ENCODE assay signal across 17 cellular contexts in genomic region chr9:70011366-70011765, GRCh38. TPM values are rescaled to one million over a fixed set of nuclear protein-coding genes. Genes with fewer than 3 reads are reported as not detected.
"Had no signal": no experiment of that assay in that cellular context is flagged by ENCODE, and none has a peak within 500 bp of the region (broad histone marks: within the 10 kb centered on the region; RNA-seq: fewer than 3 reads in every experiment).

No MANE protein-coding gene starts in this region.

- H3K36me3 ChIP-seq: brain microvascular endothelial cell, ovary had no signal

- H3K9me3 Mint-ChIP-seq: activated CD4-positive, alpha-beta T cell treated with anti-CD3 and anti-CD28 coated beads, Interleukin-2, amount 10 ng/mL, durations not matched to agents 24 days and 14 days; naive thymus-derived CD4-positive, alpha-beta T cell; T-helper 2 cell treated with Interferon-gamma antibody and Interleukin-4, amounts not matched to agents 5 μg/mL and 100 μg/mL, for 36 hours had no signal

- H3K9me3 ChIP-seq: ovary had no signal

- DNase-seq: activated CD4-positive, alpha-beta T cell treated with anti-CD3 and anti-CD28 coated beads, Interleukin-2, amount 10 ng/mL, durations not matched to agents 24 days and 14 days; activated CD4-positive, CD25-positive, alpha-beta regulatory T cell; activated CD8-positive, alpha-beta memory T cell treated with anti-CD3 and anti-CD28 coated beads, Interleukin-2, amount 50 U/mL, for 4 hours; activated CD8-positive, alpha-beta T cell treated with anti-CD3 and anti-CD28 coated beads, Interleukin-2, amount 10 ng/mL, durations not matched to agents 7 days and 5 days; activated naive CD8-positive, alpha-beta T cell treated with anti-CD3 and anti-CD28 coated beads for 36 hours; brain microvascular endothelial cell; cortex of kidney; effector memory CD4-positive, alpha-beta T cell; foreskin melanocyte; head of caudate nucleus; naive thymus-derived CD4-positive, alpha-beta T cell; ovary; stimulated activated CD4-positive, alpha-beta T cell treated with anti-CD3 and anti-CD28 coated beads, Interleukin-1b, Interleukin-23, amount 100 ng/mL, for 48 hours had no signal

- H3K27me3 ChIP-seq: brain microvascular endothelial cell, ovary had no signal

- H3K4me1 Mint-ChIP-seq: activated CD4-positive, alpha-beta T cell treated with anti-CD3 and anti-CD28 coated beads, Interleukin-2, amount 10 ng/mL, durations not matched to agents 24 days and 14 days; activated naive CD8-positive, alpha-beta T cell treated with anti-CD3 and anti-CD28 coated beads for 36 hours had no signal

- H3K36me3 Mint-ChIP-seq: activated naive CD8-positive, alpha-beta T cell treated with anti-CD3 and anti-CD28 coated beads for 36 hours; naive thymus-derived CD4-positive, alpha-beta T cell had no signal

- H3K27ac ChIP-seq: brain microvascular endothelial cell, epithelial cell of prostate had no signal

- H3K4me3 Mint-ChIP-seq: activated CD4-positive, alpha-beta T cell treated with anti-CD3 and anti-CD28 coated beads, Interleukin-2, amount 10 ng/mL, durations not matched to agents 24 days and 14 days; activated CD8-positive, alpha-beta T cell treated with anti-CD3 and anti-CD28 coated beads, Interleukin-2, amount 10 ng/mL, durations not matched to agents 7 days and 5 days; activated naive CD8-positive, alpha-beta T cell treated with anti-CD3 and anti-CD28 coated beads for 36 hours; naive thymus-derived CD4-positive, alpha-beta T cell; T-helper 2 cell treated with Interferon-gamma antibody and Interleukin-4, amounts not matched to agents 5 μg/mL and 100 μg/mL, for 36 hours had no signal

- H3K4me3 ChIP-seq: lung, ovary had no signal

- H3K27ac Mint-ChIP-seq: activated CD4-positive, alpha-beta T cell treated with anti-CD3 and anti-CD28 coated beads, Interleukin-2, amount 10 ng/mL, durations not matched to agents 24 days and 14 days; activated CD8-positive, alpha-beta T cell treated with anti-CD3 and anti-CD28 coated beads, Interleukin-2, amount 10 ng/mL, durations not matched to agents 7 days and 5 days; activated naive CD8-positive, alpha-beta T cell treated with anti-CD3 and anti-CD28 coated beads for 36 hours; naive thymus-derived CD4-positive, alpha-beta T cell; T-helper 2 cell treated with Interferon-gamma antibody and Interleukin-4, amounts not matched to agents 5 μg/mL and 100 μg/mL, for 36 hours had no signal

- ATAC-seq: activated CD8-positive, alpha-beta T cell treated with anti-CD3 and anti-CD28 coated beads, Interleukin-2, amount 10 ng/mL, durations not matched to agents 7 days and 5 days; naive thymus-derived CD4-positive, alpha-beta T cell; sciatic nerve had no signal

RNA-seq across cellular contexts. Expression of gene MAMDC2, which starts 32.3 kb away (rescaled TPM):
- total RNA-seq: activated CD4-positive, alpha-beta T cell treated with anti-CD3 and anti-CD28 coated beads, Interleukin-2, amount 10 ng/mL, durations not matched to agents 24 days and 14 days; activated CD8-positive, alpha-beta T cell treated with anti-CD3 and anti-CD28 coated beads, Interleukin-2, amount 10 ng/mL, durations not matched to agents 7 days and 5 days; activated naive CD8-positive, alpha-beta T cell treated with anti-CD3 and anti-CD28 coated beads for 36 hours had no signal
- polyA plus RNA-seq: naive thymus-derived CD4-positive, alpha-beta T cell had no signal
